Comparison of ENCODE assay signal across 12 cellular contexts in genomic region chr17:66855204-66855603, GRCh38. TPM values are rescaled to one million over a fixed set of nuclear protein-coding genes. Genes with fewer than 3 reads are reported as not detected.
A peak's percentile ranks its signal among the peaks of the same experiment; 100 is the strongest.
DNase-seq lines count a peak whose midpoint lies in the region; ATAC-seq and TF ChIP-seq lines count a peak whose summit lies in the region.
"Had no signal": no experiment of that assay in that cellular context is flagged by ENCODE, and none has a peak within 500 bp of the region (broad histone marks: within the 10 kb centered on the region; RNA-seq: fewer than 3 reads in every experiment).

No MANE protein-coding gene starts in this region.

- no peak overlapping the region for H3K4me3 ChIP-seq in CD8-positive, alpha-beta T cell (ENCODE audit: low read depth, low read length)
- H3K4me3 ChIP-seq: hepatocyte, ovary, thoracic aorta had no signal

- H3K27me3 ChIP-seq in CD8-positive, alpha-beta T cell (ENCODE audit: insufficient read depth, low read length) = no peaks in the 10 kb centered on the region
- H3K27me3 ChIP-seq: hepatocyte, ovary had no signal

- no peaks in the 10 kb centered on the region for H3K27me3 Mint-ChIP-seq in CD8-positive, alpha-beta T cell (ENCODE audit: low read depth)
- H3K27me3 Mint-ChIP-seq in neural crest cell (ENCODE audit: low read depth) (no peaks in the 10 kb centered on the region), T-helper 17 cell (peaks cover 7% of the 10 kb centered on the region)

- H3K27ac Mint-ChIP-seq in CD8-positive, alpha-beta T cell = no peak overlapping the region
- H3K27ac Mint-ChIP-seq in neural crest cell (ENCODE audit: unreplicated experiment) (no peak overlapping the region), T-helper 17 cell (no peak overlapping the region)

- peak in 2 of 7 experiments; percentile 16 to 33 for DNase-seq in CD8-positive, alpha-beta T cell
- DNase-seq in activated T-cell treated with anti-CD3 and anti-CD28 coated beads, Interleukin-2, amount 50 U/mL, for 48 hours = peak; percentile 66 to 70
- DNase-seq in neural crest cell (ENCODE audit: low read depth, low spot score) = no peak
- no peak for DNase-seq in sciatic nerve (ENCODE audit: low spot score)
- DNase-seq in T-helper 17 cell = no peak
- DNase-seq: NCI-H524 treated with DMSO at 0.1 percent for 48 hours, ovary had no signal

- no peaks in the 10 kb centered on the region for H3K9me3 Mint-ChIP-seq in CD8-positive, alpha-beta T cell
- peaks cover 7% of the 10 kb centered on the region for H3K9me3 Mint-ChIP-seq in neural crest cell

- intact Hi-C loops in CD8-positive, alpha-beta T cell (cut with DNase I, micrococcal nuclease) = no loop called here
- intact Hi-C loops in sciatic nerve (cut with DNase I) = no loop called here

- peak; percentile 54 for TF ChIP-seq RAD21 in Ishikawa (IDR thresholded peaks at IDR 0.05; ENCODE audit: low read depth)

- TF ChIP-seq EP300 in Ishikawa (IDR thresholded peaks at IDR 0.05; ENCODE audit: borderline replicate concordance) = no peak

- H3K9me3 ChIP-seq in CD8-positive, alpha-beta T cell (ENCODE audit: low read length) = no peaks in the 10 kb centered on the region
- no peaks in the 10 kb centered on the region for H3K9me3 ChIP-seq in T-helper 17 cell (ENCODE audit: control insufficient read depth, low read length, poor library complexity, severe bottlenecking)
- H3K9me3 ChIP-seq: ovary, thoracic aorta had no signal

- H3K4me1 ChIP-seq in CD8-positive, alpha-beta T cell (ENCODE audit: insufficient read depth, low read length) = no peaks in the 10 kb centered on the region

- POLR2A ChIA-PET in CD8-positive, alpha-beta T cell (lab: Charles Lee) = no interaction called here

- H3K4me3 Mint-ChIP-seq in CD8-positive, alpha-beta T cell = no peak overlapping the region
- H3K4me3 Mint-ChIP-seq in neural crest cell = no peak overlapping the region
- H3K4me3 Mint-ChIP-seq in T-helper 17 cell = no peak overlapping the region

- H3K36me3 Mint-ChIP-seq in CD8-positive, alpha-beta T cell = no peaks in the 10 kb centered on the region
- peaks cover 3% of the 10 kb centered on the region for H3K36me3 Mint-ChIP-seq in neural crest cell (ENCODE audit: low read depth)
- no peaks in the 10 kb centered on the region for H3K36me3 Mint-ChIP-seq in T-helper 17 cell (ENCODE audit: low read depth)

- no peaks in the 10 kb centered on the region for H3K36me3 ChIP-seq in CD8-positive, alpha-beta T cell (ENCODE audit: insufficient read depth, low read length)
- H3K36me3 ChIP-seq: ovary, thoracic aorta had no signal

- ATAC-seq in CD8-positive, alpha-beta T cell = no peak
- ATAC-seq in HG03196 (IDR thresholded peaks at IDR 0.05; ENCODE audit: unreplicated experiment) = no peak
- no peak for ATAC-seq in GM18502 (IDR thresholded peaks at IDR 0.05; ENCODE audit: poor library complexity, unreplicated experiment)
- ATAC-seq in sciatic nerve = no peak
- ATAC-seq in T-helper 17 cell = no peak

- H3K27ac ChIP-seq in CD8-positive, alpha-beta T cell (ENCODE audit: low read depth, low read length) = no peak overlapping the region
- H3K27ac ChIP-seq: hepatocyte, ovary, thoracic aorta had no signal

- no peaks in the 10 kb centered on the region for H3K4me1 Mint-ChIP-seq in CD8-positive, alpha-beta T cell (ENCODE audit: low read depth)
- H3K4me1 Mint-ChIP-seq in neural crest cell (peaks cover 7% of the 10 kb centered on the region), T-helper 17 cell (no peaks in the 10 kb centered on the region)

- peak; percentile 40 for TF ChIP-seq CTCF in CD8-positive, alpha-beta T cell (IDR thresholded peaks at IDR 0.05)
- peak; percentile 43 for TF ChIP-seq CTCF in neural crest cell (conservative IDR thresholded peaks at IDR 0.05)

- CTCF ChIA-PET in CD8-positive, alpha-beta T cell (lab: Charles Lee) = no interaction called here

TF ChIP-seq in Ishikawa, 13 proteins besides CTCF, POLR2A, EP300 and RAD21:
- no peak for TF ChIP-seq YY1 (IDR thresholded peaks at IDR 0.05; ENCODE audit: low read depth)
- no peak for TF ChIP-seq EGR1 (IDR thresholded peaks at IDR 0.05)
- TF ChIP-seq TCF12 (IDR thresholded peaks at IDR 0.05; ENCODE audit: low read depth) = no peak
- no peak for TF ChIP-seq NFIC (IDR thresholded peaks at IDR 0.05)
- TF ChIP-seq, protein P1, sequence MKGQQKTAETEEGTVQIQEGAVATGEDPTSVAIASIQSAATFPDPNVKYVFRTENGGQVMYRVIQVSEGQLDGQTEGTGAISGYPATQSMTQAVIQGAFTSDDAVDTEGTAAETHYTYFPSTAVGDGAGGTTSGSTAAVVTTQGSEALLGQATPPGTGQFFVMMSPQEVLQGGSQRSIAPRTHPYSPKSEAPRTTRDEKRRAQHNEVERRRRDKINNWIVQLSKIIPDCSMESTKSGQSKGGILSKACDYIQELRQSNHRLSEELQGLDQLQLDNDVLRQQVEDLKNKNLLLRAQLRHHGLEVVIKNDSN (IDR thresholded peaks at IDR 0.05) = no peak
- no peak for TF ChIP-seq TEAD4 (IDR thresholded peaks at IDR 0.05)
- no peak for TF ChIP-seq TAF1 (IDR thresholded peaks at IDR 0.05; ENCODE audit: low read depth)
- TF ChIP-seq FOXM1 (IDR thresholded peaks at IDR 0.05; ENCODE audit: borderline replicate concordance, low read depth) = no peak
- TF ChIP-seq, protein P2, sequence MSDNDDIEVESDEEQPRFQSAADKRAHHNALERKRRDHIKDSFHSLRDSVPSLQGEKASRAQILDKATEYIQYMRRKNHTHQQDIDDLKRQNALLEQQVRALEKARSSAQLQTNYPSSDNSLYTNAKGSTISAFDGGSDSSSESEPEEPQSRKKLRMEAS (IDR thresholded peaks at IDR 0.05) = no peak
- TF ChIP-seq REST (IDR thresholded peaks at IDR 0.05; ENCODE audit: low read depth) = no peak

RNA-seq across cellular contexts. Expression of gene CACNG5, which starts 20.3 kb away (rescaled TPM):
- not detected for total RNA-seq in CD8-positive, alpha-beta T cell
- total RNA-seq in neural crest cell (not detected in 2 replicates), sciatic nerve (not detected), T-helper 17 cell (not detected)
- total RNA-seq: hepatocyte, ovary, thoracic aorta had no signal

Comparison
In these comparisons a context has a peak if more than half of its experiments do, and no peak if none do; other contexts are left out.
1. DNase-seq: peak in activated T-cell treated with anti-CD3 and anti-CD28 coated beads, Interleukin-2, amount 50 U/mL, for 48 hours (2 of 2); none in neural crest cell (single experiment), sciatic nerve (single experiment) and T-helper 17 cell (0 of 3).